Comparison of ENCODE assay signal across 1 cellular context in genomic region chr1:26993237-26994019, GRCh38.
TF ChIP-seq lines count a peak whose summit lies in the region.

TRNP1 (plus strand) TSS chr1:26993692; CDS start chr1:26993787, 95 bp downstream.

TF ChIP-seq in HepG2, 621 proteins besides CTCF, POLR2A, EP300 and RAD21 (continued from another document and continues in another):
- TF ChIP-seq MTA1 (CRISPR knock-in tag; IDR thresholded peaks at IDR 0.05; ENCODE audit: borderline replicate concordance) (peak; percentile 76; the same call in 1 of the 2 replicates), BRF2 (CRISPR knock-in tag; IDR thresholded peaks at IDR 0.05) (peak; percentile 75), NCOR1 (IDR thresholded peaks at IDR 0.05; ENCODE audit: borderline replicate concordance, low read length) (peak; percentile 66; the same call in 1 of the 2 replicates), TBX3 (IDR thresholded peaks at IDR 0.05; ENCODE audit: borderline replicate concordance) (no peak), ZNF674 (CRISPR knock-in tag; IDR thresholded peaks at IDR 0.05; ENCODE audit: low read depth) (0 out of 2 replicates have a peak, but pooled peaks have one; percentile 36), KLF13 (CRISPR knock-in tag; IDR thresholded peaks at IDR 0.05) (0 out of 2 replicates have a peak, but pooled peaks have one; percentile 36), ZNF746 (CRISPR knock-in tag; IDR thresholded peaks at IDR 0.05) (peak; percentile 94; the same call in 1 of the 2 replicates), ZNF678 (CRISPR knock-in tag; IDR thresholded peaks at IDR 0.05) (no peak), PRDM15 (CRISPR knock-in tag; IDR thresholded peaks at IDR 0.05) (peak; percentile 14; the same call in 1 of the 2 replicates), ZNF468 (CRISPR knock-in tag; IDR thresholded peaks at IDR 0.05) (0 out of 2 replicates have a peak, but pooled peaks have one; percentile 37), HNF1A (IDR thresholded peaks at IDR 0.05; ENCODE audit: low read depth) (peak; percentile 48; the same call in 1 of the 2 replicates), HNF1A (CRISPR knock-in tag; IDR thresholded peaks at IDR 0.05; ENCODE audit: borderline replicate concordance) (peak; percentile 92), RCOR2 (CRISPR knock-in tag; IDR thresholded peaks at IDR 0.05) (no peak), DRAP1 (CRISPR knock-in tag; IDR thresholded peaks at IDR 0.05) (peak; percentile 95), CBFB (CRISPR knock-in tag; IDR thresholded peaks at IDR 0.05) (peak; percentile 91), ZHX2 (IDR thresholded peaks at IDR 0.05; ENCODE audit: low read depth) (no peak), ZHX2 (CRISPR knock-in tag; IDR thresholded peaks at IDR 0.05; ENCODE audit: borderline replicate concordance) (peak; percentile 82; the same call in 1 of the 2 replicates), TBP (CRISPR knock-in tag; IDR thresholded peaks at IDR 0.05) (peak; percentile 80; the same call in 1 of the 2 replicates), ZNF501 (CRISPR knock-in tag; IDR thresholded peaks at IDR 0.05) (peak; percentile 76), ATF7-NPFF (CRISPR knock-in tag; IDR thresholded peaks at IDR 0.05; ENCODE audit: low read depth) (peak; percentile 30; the same call in 1 of the 2 replicates), ZFP36L2 (CRISPR knock-in tag; IDR thresholded peaks at IDR 0.05) (no peak), PAXIP1 (CRISPR knock-in tag; conservative IDR thresholded peaks at IDR 0.05) (peak; percentile 88), ATF4 (CRISPR knock-in tag; IDR thresholded peaks at IDR 0.05) (peak in 1 of 2 experiments; percentile 69; a peak in 2 of 4 replicates), HNRNPK (IDR thresholded peaks at IDR 0.05; ENCODE audit: low read depth, low read length, poor library complexity, severe bottlenecking) (peak; percentile 99), SRF (IDR thresholded peaks at IDR 0.05; ENCODE audit: low read depth, low read length) (no peak), KMT2B (CRISPR knock-in tag; IDR thresholded peaks at IDR 0.05) (peak; percentile 51; the same call in 1 of the 2 replicates), ZNF749 (CRISPR knock-in tag; IDR thresholded peaks at IDR 0.05; ENCODE audit: borderline replicate concordance) (no peak; the same call in 1 of the 2 replicates), PRDM10 (CRISPR knock-in tag; IDR thresholded peaks at IDR 0.05; ENCODE audit: low read depth) (no peak), CENPT (CRISPR knock-in tag; IDR thresholded peaks at IDR 0.05; ENCODE audit: low read depth) (peak; percentile 43; the same call in 1 of the 2 replicates), SRY (CRISPR knock-in tag; IDR thresholded peaks at IDR 0.05) (peak; percentile 81; the same call in 1 of the 2 replicates), ZIK1 (CRISPR knock-in tag; IDR thresholded peaks at IDR 0.05; ENCODE audit: borderline replicate concordance, low read depth) (peak; percentile 91)
